7 cellular contexts compared by ENCODE assay signal in the genomic region with DNA sequence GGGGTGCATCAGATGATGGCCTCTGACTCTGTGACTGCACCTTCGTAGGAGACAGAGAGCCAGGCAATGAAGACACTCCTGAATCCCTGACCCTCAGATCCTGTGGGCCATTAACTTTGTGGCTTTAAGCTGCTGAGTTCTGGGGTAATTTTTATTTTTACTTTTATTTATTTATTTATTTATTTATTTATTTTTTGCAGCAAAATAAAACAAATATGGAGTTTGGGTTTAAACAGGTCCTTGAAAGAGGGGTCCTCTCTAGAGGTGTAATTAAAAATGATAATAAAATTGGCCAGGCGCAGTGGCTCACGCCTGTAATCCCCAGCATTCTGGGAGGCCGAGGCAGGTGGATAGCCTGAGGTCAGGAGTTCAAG.
"Had no signal": no experiment of that assay in that cellular context is flagged by ENCODE, and none has a peak within 500 bp of the region (broad histone marks: within the 10 kb centered on the region; RNA-seq: fewer than 3 reads in every experiment).

No MANE protein-coding gene starts in this region.

- H3K4me3 ChIP-seq: K562 had no signal

- ATAC-seq: HepG2, K562 had no signal

- DNase-seq: IMR-90, KBM-7, KG1 had no signal

- H3K4me2 ChIP-seq: KMS-11 had no signal

- H3K27ac ChIP-seq: HL-60, KMS-11 had no signal

- H3K9ac ChIP-seq: KMS-11 had no signal
